Comparison of ENCODE assay signal across 8 cellular contexts in the genomic region with DNA sequence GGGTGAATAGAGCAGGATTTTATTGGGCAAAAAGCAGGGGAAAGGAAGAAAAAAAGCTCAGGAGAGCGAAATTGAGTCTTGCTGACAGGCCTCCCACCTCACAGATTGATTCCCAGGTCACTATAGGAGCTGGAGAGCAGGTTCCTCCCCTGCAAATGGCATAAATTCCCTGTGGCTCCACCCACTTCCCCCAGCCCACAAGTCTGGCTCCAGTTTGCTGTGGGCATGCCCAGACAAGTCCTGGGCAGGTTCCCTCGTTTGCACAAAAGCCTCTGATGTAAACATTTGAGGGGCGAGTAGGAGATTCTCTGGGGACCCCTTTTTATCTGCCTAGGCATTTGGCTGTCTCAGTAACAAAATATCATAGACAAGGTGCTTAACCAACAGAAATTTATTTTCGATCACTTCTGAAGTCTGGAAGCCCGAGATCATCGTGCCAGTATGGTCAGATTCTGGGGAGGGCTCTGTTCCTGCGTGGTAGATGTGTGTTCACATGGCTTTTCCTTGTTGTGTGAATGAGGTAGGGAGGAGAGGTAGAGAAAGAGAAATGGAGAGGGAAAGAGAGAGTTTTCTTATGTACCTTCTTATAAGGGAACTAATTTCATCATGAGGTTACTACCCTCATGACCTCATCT.
DNase-seq lines count a peak whose midpoint lies in the region; ATAC-seq and TF ChIP-seq lines count a peak whose summit lies in the region.

No MANE protein-coding gene starts in this region.

- intact Hi-C loops in natural killer cell (cut with micrococcal nuclease), result no loop called here

- H3K4me1 ChIP-seq in NT2/D1 (ENCODE audit: insufficient read depth, insufficient read length), result no peaks in the 10 kb centered on the region

- no peak for ATAC-seq in natural killer cell

- peaks cover 5 to 10% of the 10 kb centered on the region in 2 donors for H3K9me3 Mint-ChIP-seq in natural killer cell

- no peak overlapping the region for H3K4me3 Mint-ChIP-seq in natural killer cell

- H3K27me3 Mint-ChIP-seq in natural killer cell (ENCODE audit: low read depth in 2 of 2), result no peaks in the 10 kb centered on the region

- no peaks in the 10 kb centered on the region for H3K36me3 ChIP-seq in H7 (replicated peaks; ENCODE audit: control insufficient read depth, insufficient read depth, low read length)
- no peaks in the 10 kb centered on the region for H3K36me3 ChIP-seq in NT2/D1 (ENCODE audit: insufficient read depth, insufficient read length, low read length)

- 0 out of 2 replicates have a peak, but pooled peaks cover 5% of the 10 kb centered on the region for H3K9me3 ChIP-seq in NT2/D1 (ENCODE audit: insufficient read depth, low read length)

- no peaks in the 10 kb centered on the region for H3K36me3 Mint-ChIP-seq in natural killer cell

- no peak overlapping the region for H3K27ac Mint-ChIP-seq in natural killer cell

- H3K4me1 Mint-ChIP-seq in natural killer cell, result no peaks in the 10 kb centered on the region

- TF ChIP-seq CTCF in GM12864 (IDR thresholded peaks at IDR 0.05; ENCODE audit: low read depth, low read length, missing control alignments) (no peak), natural killer cell (IDR thresholded peaks at IDR 0.05) (no peak)

- H3K4me3 ChIP-seq in GM12864 (ENCODE audit: low read depth, low read length) (no peak overlapping the region), H7 (ENCODE audit: insufficient read depth, low read depth, low read length) (no peak overlapping the region), NT2/D1 (ENCODE audit: insufficient read length, low read depth) (no peak overlapping the region)

- DNase-seq in GM12864 (ENCODE audit: low read depth) (peak; percentile 5), H7 (peak; percentile 2), NT2/D1 (ENCODE audit: low read depth, low spot score) (peak; percentile 11), iPS-NIHi11 (ENCODE audit: low spot score) (peak; percentile 22), NCI-H82 treated with DMSO at 0.1 percent for 48 hours (lab: John Stamatoyannopoulos, UW; ENCODE audit: unreplicated experiment) (no peak), NCI-H2029 treated with DMSO at 0.1 percent for 48 hours (lab: John Stamatoyannopoulos, UW) (no peak), natural killer cell (no peak)
- DNase-seq in stimulated activated CD8-positive, alpha-beta memory T cell treated with anti-CD3 and anti-CD28 coated beads, Interleukin-4, amount 100 ng/mL, for 48 hours, result no peak

- H3K9ac ChIP-seq in NT2/D1 (ENCODE audit: insufficient read length, low read depth), result no peak overlapping the region

- H3K27me3 ChIP-seq in H7 (ENCODE audit: control insufficient read depth, insufficient read depth, low read length) (no peaks in the 10 kb centered on the region), NT2/D1 (ENCODE audit: insufficient read depth, insufficient read length) (no peaks in the 10 kb centered on the region)

Comparison
In these comparisons a context has a peak if more than half of its experiments do, and no peak if none do; other contexts are left out.
1. DNase-seq: peak in GM12864 (single experiment), H7 (single experiment), NT2/D1 (single experiment) and iPS-NIHi11 (single experiment); none in NCI-H82 treated with DMSO at 0.1 percent for 48 hours (single experiment), NCI-H2029 treated with DMSO at 0.1 percent for 48 hours (single experiment), natural killer cell (single experiment) and stimulated activated CD8-positive, alpha-beta memory T cell treated with anti-CD3 and anti-CD28 coated beads, Interleukin-4, amount 100 ng/mL, for 48 hours (single experiment).